In the genomic region with DNA sequence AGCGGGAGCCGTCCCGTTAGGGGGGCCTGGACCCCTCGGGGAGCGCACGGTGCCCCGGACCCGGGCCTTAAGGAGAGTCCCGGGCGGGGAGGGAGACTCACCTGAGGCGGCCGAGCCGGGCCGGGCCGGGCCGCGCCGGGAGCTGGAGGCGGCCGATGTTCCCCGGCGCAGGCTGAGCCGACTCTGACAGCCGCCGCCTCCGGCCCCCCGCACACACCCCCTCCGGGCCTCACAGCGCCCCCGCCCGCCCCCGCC, we compare ENCODE assay signal across 8 cellular contexts. TPM values are rescaled to one million over a fixed set of nuclear protein-coding genes. Genes with fewer than 3 reads are reported as not detected.
DNase-seq lines count a peak whose midpoint lies in the region; ATAC-seq and TF ChIP-seq lines count a peak whose summit lies in the region.
"Had no signal": no experiment of that assay in that cellular context is flagged by ENCODE, and none has a peak within 500 bp of the region (broad histone marks: within the 10 kb centered on the region; RNA-seq: fewer than 3 reads in every experiment).

A gene (minus strand): TSS at position 188 of the 255 bp plus-strand sequence. CDS start 1,656 bp downstream, outside the sequence.

- no peaks in the 10 kb centered on the region for H3K9me3 ChIP-seq in liver (ENCODE audit: control insufficient read depth in 4 of 4, low read length in 3 of 4)
- no peaks in the 10 kb centered on the region for H3K9me3 ChIP-seq in testis

- no peak for TF ChIP-seq CTCF in brain (conservative IDR thresholded peaks at IDR 0.05)
- no peak for TF ChIP-seq CTCF in liver (IDR thresholded peaks at IDR 0.05; ENCODE audit: low read depth, low read length, missing input control)
- TF ChIP-seq CTCF in testis (IDR thresholded peaks at IDR 0.05) = no peak

- H3K4me1 ChIP-seq in liver (ENCODE audit: control insufficient read depth in 4 of 4, insufficient read depth in 4 of 4, low read length in 3 of 4) (peaks cover 1 to 29% (median 16%) of the 10 kb centered on the region in 4 donors), testis (peaks cover 14% of the 10 kb centered on the region)

- H3K36me3 Mint-ChIP-seq in IgD-negative memory B cell = no peaks in the 10 kb centered on the region
- no peaks in the 10 kb centered on the region for H3K36me3 Mint-ChIP-seq in brain

- DNase-seq in testis (no peak), SW 1271 (lab: John Stamatoyannopoulos, UW) (no peak)
- DNase-seq: activated gamma-delta T cell treated with Interleukin-2 at 50 U/mL for 16 hours had no signal

- peaks cover 0 to 2% (median 0%) of the 10 kb centered on the region in 3 donors for H3K9me3 Mint-ChIP-seq in IgD-negative memory B cell
- peaks cover 0 to 5% (median 3%) of the 10 kb centered on the region in 5 experiments for H3K9me3 Mint-ChIP-seq in brain

- under 1% methylated on average over 32 of the region's 32 CpGs for WGBS in liver
- 0% methylated on average over 23 of the region's 32 CpGs; no CpG with 5 or more reads in 1 of the 2 donors for WGBS in testis, 2 donors

- H3K4me1 Mint-ChIP-seq in IgD-negative memory B cell (peaks cover 6 to 9% (median 6%) of the 10 kb centered on the region in 3 donors), brain (peaks cover 39% of the 10 kb centered on the region)

- H3K27me3 Mint-ChIP-seq in IgD-negative memory B cell = peaks cover 32% of the 10 kb centered on the region
- H3K27me3 Mint-ChIP-seq in brain = peaks cover 52% of the 10 kb centered on the region

- H3K36me3 ChIP-seq in liver (ENCODE audit: control insufficient read depth in 4 of 4, insufficient read depth in 3 of 4, low read depth in 1 of 4, low read length in 3 of 4) = no peaks in the 10 kb centered on the region
- no peaks in the 10 kb centered on the region for H3K36me3 ChIP-seq in testis (ENCODE audit: low read depth, missing control alignments)

- no peak for TF ChIP-seq RAD21 in liver (IDR thresholded peaks at IDR 0.05)

- intact Hi-C loops in testis (cut with DNase I; ENCODE audit: low total_unique reads) = loop anchor here (5.0 kb wide), 1 partner anchor 162 kb away; no protein-coding TSS in a partner anchor

- H3K27ac ChIP-seq in liver (ENCODE audit: low read depth in 1 of 2, low read length in 2 of 2) (peak within 1 kb of the TSS; percentile 62 to 78), testis (peak within 1 kb of the TSS in 1 of 2 donors; percentile 39)

- peaks cover 0 to 6% (median 0%) of the 10 kb centered on the region in 4 donors for H3K27me3 ChIP-seq in liver (ENCODE audit: control insufficient read depth in 4 of 4, insufficient read depth in 4 of 4, low read length in 3 of 4)
- H3K27me3 ChIP-seq in testis = no peaks in the 10 kb centered on the region

- H3K4me3 Mint-ChIP-seq in IgD-negative memory B cell (peak within 1 kb of the TSS in 3 of 4 donors; percentile 76 to 96 (median 89)), brain (peak within 1 kb of the TSS; percentile 86 to 94 (median 92))

- peak within 1 kb of the TSS in 1 of 2 donors; percentile 10 for H3K9ac ChIP-seq in liver (ENCODE audit: low read depth in 1 of 2, low read length in 2 of 2)

- ATAC-seq in GM19351 (IDR thresholded peaks at IDR 0.05; ENCODE audit: unreplicated experiment) = no peak
- no peak for ATAC-seq in GM19324 (IDR thresholded peaks at IDR 0.05; ENCODE audit: low FRiP score, unreplicated experiment)

- TF ChIP-seq POLR2A in testis (IDR thresholded peaks at IDR 0.05) = no peak

- H3K4me3 ChIP-seq in liver (ENCODE audit: low read depth in 1 of 3, low read length in 3 of 3) (peak within 1 kb of the TSS in 1 of 3 donors; percentile 61), testis (peak within 1 kb of the TSS; percentile 9 to 62)

- peak within 1 kb of the TSS in 1 of 3 donors; percentile 88 for H3K27ac Mint-ChIP-seq in IgD-negative memory B cell
- H3K27ac Mint-ChIP-seq in brain = peak within 1 kb of the TSS; percentile 60 to 96 (median 79)

TF ChIP-seq in liver, 16 proteins besides CTCF, POLR2A, EP300 and RAD21:
- no peak for TF ChIP-seq HNF4A (conservative IDR thresholded peaks at IDR 0.05)
- TF ChIP-seq GABPA (IDR thresholded peaks at IDR 0.05 in 1 of 2, conservative IDR thresholded peaks at IDR 0.05 in 1 of 2) = no peak
- no peak for TF ChIP-seq FOXA1 (IDR thresholded peaks at IDR 0.05)
- no peak for TF ChIP-seq SP1 (IDR thresholded peaks at IDR 0.05)
- TF ChIP-seq HNF4G (IDR thresholded peaks at IDR 0.05) = no peak
- TF ChIP-seq JUND (IDR thresholded peaks at IDR 0.05) = no peak
- TF ChIP-seq RXRA (IDR thresholded peaks at IDR 0.05) = no peak
- TF ChIP-seq, protein P1, sequence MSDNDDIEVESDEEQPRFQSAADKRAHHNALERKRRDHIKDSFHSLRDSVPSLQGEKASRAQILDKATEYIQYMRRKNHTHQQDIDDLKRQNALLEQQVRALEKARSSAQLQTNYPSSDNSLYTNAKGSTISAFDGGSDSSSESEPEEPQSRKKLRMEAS (IDR thresholded peaks at IDR 0.05) = no peak
- TF ChIP-seq, protein P2, sequence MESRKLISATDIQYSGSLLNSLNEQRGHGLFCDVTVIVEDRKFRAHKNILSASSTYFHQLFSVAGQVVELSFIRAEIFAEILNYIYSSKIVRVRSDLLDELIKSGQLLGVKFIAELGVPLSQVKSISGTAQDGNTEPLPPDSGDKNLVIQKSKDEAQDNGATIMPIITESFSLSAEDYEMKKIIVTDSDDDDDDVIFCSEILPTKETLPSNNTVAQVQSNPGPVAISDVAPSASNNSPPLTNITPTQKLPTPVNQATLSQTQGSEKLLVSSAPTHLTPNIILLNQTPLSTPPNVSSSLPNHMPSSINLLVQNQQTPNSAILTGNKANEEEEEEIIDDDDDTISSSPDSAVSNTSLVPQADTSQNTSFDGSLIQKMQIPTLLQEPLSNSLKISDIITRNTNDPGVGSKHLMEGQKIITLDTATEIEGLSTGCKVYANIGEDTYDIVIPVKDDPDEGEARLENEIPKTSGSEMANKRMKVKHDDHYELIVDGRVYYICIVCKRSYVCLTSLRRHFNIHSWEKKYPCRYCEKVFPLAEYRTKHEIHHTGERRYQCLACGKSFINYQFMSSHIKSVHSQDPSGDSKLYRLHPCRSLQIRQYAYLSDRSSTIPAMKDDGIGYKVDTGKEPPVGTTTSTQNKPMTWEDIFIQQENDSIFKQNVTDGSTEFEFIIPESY (IDR thresholded peaks at IDR 0.05) = no peak
- TF ChIP-seq, protein P3, sequence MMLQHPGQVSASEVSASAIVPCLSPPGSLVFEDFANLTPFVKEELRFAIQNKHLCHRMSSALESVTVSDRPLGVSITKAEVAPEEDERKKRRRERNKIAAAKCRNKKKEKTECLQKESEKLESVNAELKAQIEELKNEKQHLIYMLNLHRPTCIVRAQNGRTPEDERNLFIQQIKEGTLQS (IDR thresholded peaks at IDR 0.05) = no peak
- no peak for TF ChIP-seq FOXA2 (IDR thresholded peaks at IDR 0.05)
- no peak for TF ChIP-seq TAF1 (conservative IDR thresholded peaks at IDR 0.05)
- no peak for TF ChIP-seq EGR1 (IDR thresholded peaks at IDR 0.05; ENCODE audit: low read depth in 2 of 2)
- TF ChIP-seq, protein P4, sequence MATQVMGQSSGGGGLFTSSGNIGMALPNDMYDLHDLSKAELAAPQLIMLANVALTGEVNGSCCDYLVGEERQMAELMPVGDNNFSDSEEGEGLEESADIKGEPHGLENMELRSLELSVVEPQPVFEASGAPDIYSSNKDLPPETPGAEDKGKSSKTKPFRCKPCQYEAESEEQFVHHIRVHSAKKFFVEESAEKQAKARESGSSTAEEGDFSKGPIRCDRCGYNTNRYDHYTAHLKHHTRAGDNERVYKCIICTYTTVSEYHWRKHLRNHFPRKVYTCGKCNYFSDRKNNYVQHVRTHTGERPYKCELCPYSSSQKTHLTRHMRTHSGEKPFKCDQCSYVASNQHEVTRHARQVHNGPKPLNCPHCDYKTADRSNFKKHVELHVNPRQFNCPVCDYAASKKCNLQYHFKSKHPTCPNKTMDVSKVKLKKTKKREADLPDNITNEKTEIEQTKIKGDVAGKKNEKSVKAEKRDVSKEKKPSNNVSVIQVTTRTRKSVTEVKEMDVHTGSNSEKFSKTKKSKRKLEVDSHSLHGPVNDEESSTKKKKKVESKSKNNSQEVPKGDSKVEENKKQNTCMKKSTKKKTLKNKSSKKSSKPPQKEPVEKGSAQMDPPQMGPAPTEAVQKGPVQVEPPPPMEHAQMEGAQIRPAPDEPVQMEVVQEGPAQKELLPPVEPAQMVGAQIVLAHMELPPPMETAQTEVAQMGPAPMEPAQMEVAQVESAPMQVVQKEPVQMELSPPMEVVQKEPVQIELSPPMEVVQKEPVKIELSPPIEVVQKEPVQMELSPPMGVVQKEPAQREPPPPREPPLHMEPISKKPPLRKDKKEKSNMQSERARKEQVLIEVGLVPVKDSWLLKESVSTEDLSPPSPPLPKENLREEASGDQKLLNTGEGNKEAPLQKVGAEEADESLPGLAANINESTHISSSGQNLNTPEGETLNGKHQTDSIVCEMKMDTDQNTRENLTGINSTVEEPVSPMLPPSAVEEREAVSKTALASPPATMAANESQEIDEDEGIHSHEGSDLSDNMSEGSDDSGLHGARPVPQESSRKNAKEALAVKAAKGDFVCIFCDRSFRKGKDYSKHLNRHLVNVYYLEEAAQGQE (IDR thresholded peaks at IDR 0.05) = no peak

RNA-seq across cellular contexts. Expression of the gene that starts here (rescaled TPM):
- polyA plus RNA-seq in IgD-negative memory B cell (not detected), brain (ENCODE audit: insufficient read depth, low read depth, low replicate concordance) (9.3 TPM), liver (under 1 TPM; 0.15 to 0.17 TPM), testis (ENCODE audit: insufficient read depth, low read depth, low replicate concordance) (5.1 TPM)
- total RNA-seq in liver (10 to 100 TPM in 1 of 2 donors, under 1 TPM in 1; 0.25 to 17.6 TPM), testis (10 to 100 TPM in 1 of 2 donors, 1 to 10 TPM in 1; 9.8 to 10.5 TPM)
